ENCODE assay signal across 1 cellular context in the genomic region with DNA sequence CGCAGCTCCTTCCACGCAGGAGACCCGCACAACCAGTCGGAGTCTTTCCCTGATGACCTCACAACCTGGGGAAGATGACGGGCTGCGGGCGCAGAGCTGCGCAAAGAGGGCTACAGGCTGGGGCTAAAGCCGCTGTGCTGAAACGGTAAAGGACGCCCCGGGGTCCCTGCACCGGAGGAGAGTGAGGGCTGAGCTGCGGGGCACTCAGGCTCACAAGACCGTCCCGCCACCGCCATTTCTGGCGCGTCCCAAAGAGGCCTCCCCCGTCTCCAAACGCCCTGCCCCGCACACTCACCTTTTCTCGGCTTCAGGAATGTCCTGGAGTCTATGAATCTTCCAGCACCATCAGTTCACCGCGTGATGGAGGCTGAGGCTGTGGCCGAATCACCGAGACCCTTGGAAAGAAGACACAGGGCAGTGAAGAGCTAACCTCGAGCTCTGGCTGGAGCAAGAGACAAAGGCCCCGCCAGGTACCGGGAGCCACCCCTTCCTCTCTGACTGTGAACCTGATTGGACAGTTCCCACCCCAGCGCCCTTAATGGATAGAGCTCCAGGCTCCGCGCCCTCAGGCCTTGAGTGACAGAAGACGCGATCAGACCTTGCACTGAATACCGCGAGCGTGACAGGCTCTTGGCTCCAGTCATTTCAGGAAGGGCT.
TF ChIP-seq lines count a peak whose summit lies in the region.

No MANE protein-coding gene starts in this region.

TF ChIP-seq in H1, 55 proteins besides CTCF, POLR2A, EP300 and RAD21 (continued from another document):
- peak; percentile 41; the same call in 1 of the 2 replicates for TF ChIP-seq GTF2F1 (IDR thresholded peaks at IDR 0.05; ENCODE audit: borderline replicate concordance, low read depth, low read length)
- TF ChIP-seq POLR2AphosphoS5 (IDR thresholded peaks at IDR 0.05; ENCODE audit: low read depth, low read length), result peak; percentile 97
- no peak for TF ChIP-seq KDM1A (IDR thresholded peaks at IDR 0.05; ENCODE audit: borderline replicate concordance, low read length)
- TF ChIP-seq CEBPB (IDR thresholded peaks at IDR 0.05; ENCODE audit: low read depth, low read length), result no peak
- TF ChIP-seq SP2 (IDR thresholded peaks at IDR 0.05; ENCODE audit: low read length), result no peak
- no peak for TF ChIP-seq ZNF274 (IDR thresholded peaks at IDR 0.05; ENCODE audit: borderline replicate concordance, extremely low read depth, low read length)
- no peak for TF ChIP-seq KDM5A (IDR thresholded peaks at IDR 0.05; ENCODE audit: low read length)
- no peak for TF ChIP-seq GABPA (IDR thresholded peaks at IDR 0.05; ENCODE audit: borderline replicate concordance, insufficient read depth, low read length)
- TF ChIP-seq MAFK (IDR thresholded peaks at IDR 0.05; ENCODE audit: low read depth, low read length), result no peak
- TF ChIP-seq TCF12 (IDR thresholded peaks at IDR 0.05; ENCODE audit: low read depth, low read length), result no peak
- TF ChIP-seq CTBP2 (IDR thresholded peaks at IDR 0.05; ENCODE audit: borderline replicate concordance, insufficient read depth, insufficient read length, low read length), result no peak
- no peak for TF ChIP-seq CBX8 (IDR thresholded peaks at IDR 0.05; ENCODE audit: borderline replicate concordance, low read depth, low read length)
- TF ChIP-seq TAF7 (optimal IDR thresholded peaks at IDR 0.05; ENCODE audit: borderline replicate concordance, low read depth, low read length), result peak; percentile 75
- TF ChIP-seq SIN3A (conservative IDR thresholded peaks at IDR 0.05 in 1 of 2, IDR thresholded peaks at IDR 0.05 in 1 of 2; ENCODE audit: low read depth in 1 of 2, low read length in 2 of 2), result 0 out of 4 replicates have a peak, but pooled peaks of 1 of the 2 experiments have one; percentile 66
- TF ChIP-seq, protein P1, sequence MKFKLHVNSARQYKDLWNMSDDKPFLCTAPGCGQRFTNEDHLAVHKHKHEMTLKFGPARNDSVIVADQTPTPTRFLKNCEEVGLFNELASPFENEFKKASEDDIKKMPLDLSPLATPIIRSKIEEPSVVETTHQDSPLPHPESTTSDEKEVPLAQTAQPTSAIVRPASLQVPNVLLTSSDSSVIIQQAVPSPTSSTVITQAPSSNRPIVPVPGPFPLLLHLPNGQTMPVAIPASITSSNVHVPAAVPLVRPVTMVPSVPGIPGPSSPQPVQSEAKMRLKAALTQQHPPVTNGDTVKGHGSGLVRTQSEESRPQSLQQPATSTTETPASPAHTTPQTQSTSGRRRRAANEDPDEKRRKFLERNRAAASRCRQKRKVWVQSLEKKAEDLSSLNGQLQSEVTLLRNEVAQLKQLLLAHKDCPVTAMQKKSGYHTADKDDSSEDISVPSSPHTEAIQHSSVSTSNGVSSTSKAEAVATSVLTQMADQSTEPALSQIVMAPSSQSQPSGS (IDR thresholded peaks at IDR 0.05; ENCODE audit: low read length), result no peak
- no peak for TF ChIP-seq CHD1 (IDR thresholded peaks at IDR 0.05; ENCODE audit: low read depth, low read length)
- TF ChIP-seq ASH2L (IDR thresholded peaks at IDR 0.05; ENCODE audit: low read length), result peak; percentile 62
- no peak for TF ChIP-seq HDAC6 (IDR thresholded peaks at IDR 0.05; ENCODE audit: low read depth, low read length)
- TF ChIP-seq TAF1 (IDR thresholded peaks at IDR 0.05; ENCODE audit: low read depth, low read length), result peak; percentile 90
- TF ChIP-seq NANOG (IDR thresholded peaks at IDR 0.05; ENCODE audit: insufficient read depth, low read depth, low read length, poor library complexity, severe bottlenecking), result no peak
- no peak for TF ChIP-seq RFX5 (IDR thresholded peaks at IDR 0.05; ENCODE audit: borderline replicate concordance, low read depth, low read length)
- no peak for TF ChIP-seq TEAD4 (IDR thresholded peaks at IDR 0.05; ENCODE audit: low read depth, low read length)
- TF ChIP-seq SAP30 (IDR thresholded peaks at IDR 0.05; ENCODE audit: insufficient read depth, insufficient replicate concordance, low read length), result no peak
- TF ChIP-seq JUND (IDR thresholded peaks at IDR 0.05; ENCODE audit: low read length), result no peak
- TF ChIP-seq BACH1 (IDR thresholded peaks at IDR 0.05; ENCODE audit: low read length), result no peak
- TF ChIP-seq, protein P2, sequence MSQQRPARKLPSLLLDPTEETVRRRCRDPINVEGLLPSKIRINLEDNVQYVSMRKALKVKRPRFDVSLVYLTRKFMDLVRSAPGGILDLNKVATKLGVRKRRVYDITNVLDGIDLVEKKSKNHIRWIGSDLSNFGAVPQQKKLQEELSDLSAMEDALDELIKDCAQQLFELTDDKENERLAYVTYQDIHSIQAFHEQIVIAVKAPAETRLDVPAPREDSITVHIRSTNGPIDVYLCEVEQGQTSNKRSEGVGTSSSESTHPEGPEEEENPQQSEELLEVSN (IDR thresholded peaks at IDR 0.05), result no peak
- no peak for TF ChIP-seq NRF1 (IDR thresholded peaks at IDR 0.05; ENCODE audit: low read depth, low read length)
- TF ChIP-seq JUN (IDR thresholded peaks at IDR 0.05; ENCODE audit: low read depth, low read length), result no peak
- TF ChIP-seq SP1 (IDR thresholded peaks at IDR 0.05; ENCODE audit: low read depth, low read length), result no peak
- no peak for TF ChIP-seq RXRA (IDR thresholded peaks at IDR 0.05; ENCODE audit: insufficient read depth, low read depth, low read length)
- TF ChIP-seq, protein P3, sequence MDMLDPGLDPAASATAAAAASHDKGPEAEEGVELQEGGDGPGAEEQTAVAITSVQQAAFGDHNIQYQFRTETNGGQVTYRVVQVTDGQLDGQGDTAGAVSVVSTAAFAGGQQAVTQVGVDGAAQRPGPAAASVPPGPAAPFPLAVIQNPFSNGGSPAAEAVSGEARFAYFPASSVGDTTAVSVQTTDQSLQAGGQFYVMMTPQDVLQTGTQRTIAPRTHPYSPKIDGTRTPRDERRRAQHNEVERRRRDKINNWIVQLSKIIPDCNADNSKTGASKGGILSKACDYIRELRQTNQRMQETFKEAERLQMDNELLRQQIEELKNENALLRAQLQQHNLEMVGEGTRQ (IDR thresholded peaks at IDR 0.05; ENCODE audit: low read length), result 0 out of 2 replicates have a peak, but pooled peaks have one; percentile 13
- no peak for TF ChIP-seq EZH2 (IDR thresholded peaks at IDR 0.05; ENCODE audit: low read depth, low read length, severe bottlenecking)
- TF ChIP-seq YY1 (IDR thresholded peaks at IDR 0.05; ENCODE audit: low read depth, low read length), result peak; percentile 50; the same call in 1 of the 2 replicates
- TF ChIP-seq RNF2 (IDR thresholded peaks at IDR 0.05; ENCODE audit: borderline replicate concordance, low read depth, low read length, missing control alignments, poor library complexity, severe bottlenecking), result no peak
- no peak for TF ChIP-seq FOSL1 (IDR thresholded peaks at IDR 0.05; ENCODE audit: insufficient read depth, low read depth, low read length)
- no peak for TF ChIP-seq HDAC2 (IDR thresholded peaks at IDR 0.05; ENCODE audit: borderline replicate concordance in 1 of 2, low read depth in 2 of 2, low read length in 2 of 2)
TF ChIP-seq in H1: peak in this region for 14.
